1 cellular context compared by ENCODE assay signal in the genomic region with DNA sequence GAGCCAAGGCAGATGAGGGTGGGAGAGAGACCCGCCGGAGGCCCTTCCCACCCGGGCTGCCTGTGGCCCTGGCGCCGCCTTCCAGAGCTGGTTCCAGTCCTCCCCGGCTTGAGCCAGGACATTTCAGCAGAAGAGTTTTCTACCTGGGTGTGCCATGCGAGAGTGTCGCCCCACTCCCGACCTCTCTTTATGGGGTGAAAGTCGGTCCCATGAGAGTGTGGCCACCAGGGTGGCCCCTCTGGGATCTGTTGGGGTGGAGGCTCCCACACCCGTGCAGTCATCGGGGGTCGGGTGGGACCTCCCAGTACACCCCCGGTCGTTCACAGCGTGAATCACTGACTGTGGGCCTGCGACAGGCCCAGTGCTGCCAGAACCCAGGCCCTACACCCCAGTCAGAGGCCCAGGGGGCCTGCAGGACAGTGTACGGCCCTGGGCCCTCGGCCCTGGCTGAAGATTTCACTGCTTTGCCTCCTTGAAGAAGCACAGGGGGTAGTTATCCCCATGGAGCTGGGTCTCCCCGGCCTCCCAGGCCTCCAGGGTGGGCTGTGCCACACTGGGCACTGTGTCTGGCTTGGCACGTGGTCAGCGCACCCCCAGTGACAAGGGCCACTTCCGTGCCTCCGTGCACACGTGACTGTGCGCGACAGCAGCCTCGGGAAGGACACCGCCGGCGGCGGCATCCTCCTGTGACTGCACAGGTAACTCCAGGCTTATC.
TF ChIP-seq lines count a peak whose summit lies in the region.

No MANE protein-coding gene starts in this region.

TF ChIP-seq in HEK293, 187 proteins besides CTCF, POLR2A, EP300 and RAD21 (continued from another document):
- TF ChIP-seq, protein P1, sequence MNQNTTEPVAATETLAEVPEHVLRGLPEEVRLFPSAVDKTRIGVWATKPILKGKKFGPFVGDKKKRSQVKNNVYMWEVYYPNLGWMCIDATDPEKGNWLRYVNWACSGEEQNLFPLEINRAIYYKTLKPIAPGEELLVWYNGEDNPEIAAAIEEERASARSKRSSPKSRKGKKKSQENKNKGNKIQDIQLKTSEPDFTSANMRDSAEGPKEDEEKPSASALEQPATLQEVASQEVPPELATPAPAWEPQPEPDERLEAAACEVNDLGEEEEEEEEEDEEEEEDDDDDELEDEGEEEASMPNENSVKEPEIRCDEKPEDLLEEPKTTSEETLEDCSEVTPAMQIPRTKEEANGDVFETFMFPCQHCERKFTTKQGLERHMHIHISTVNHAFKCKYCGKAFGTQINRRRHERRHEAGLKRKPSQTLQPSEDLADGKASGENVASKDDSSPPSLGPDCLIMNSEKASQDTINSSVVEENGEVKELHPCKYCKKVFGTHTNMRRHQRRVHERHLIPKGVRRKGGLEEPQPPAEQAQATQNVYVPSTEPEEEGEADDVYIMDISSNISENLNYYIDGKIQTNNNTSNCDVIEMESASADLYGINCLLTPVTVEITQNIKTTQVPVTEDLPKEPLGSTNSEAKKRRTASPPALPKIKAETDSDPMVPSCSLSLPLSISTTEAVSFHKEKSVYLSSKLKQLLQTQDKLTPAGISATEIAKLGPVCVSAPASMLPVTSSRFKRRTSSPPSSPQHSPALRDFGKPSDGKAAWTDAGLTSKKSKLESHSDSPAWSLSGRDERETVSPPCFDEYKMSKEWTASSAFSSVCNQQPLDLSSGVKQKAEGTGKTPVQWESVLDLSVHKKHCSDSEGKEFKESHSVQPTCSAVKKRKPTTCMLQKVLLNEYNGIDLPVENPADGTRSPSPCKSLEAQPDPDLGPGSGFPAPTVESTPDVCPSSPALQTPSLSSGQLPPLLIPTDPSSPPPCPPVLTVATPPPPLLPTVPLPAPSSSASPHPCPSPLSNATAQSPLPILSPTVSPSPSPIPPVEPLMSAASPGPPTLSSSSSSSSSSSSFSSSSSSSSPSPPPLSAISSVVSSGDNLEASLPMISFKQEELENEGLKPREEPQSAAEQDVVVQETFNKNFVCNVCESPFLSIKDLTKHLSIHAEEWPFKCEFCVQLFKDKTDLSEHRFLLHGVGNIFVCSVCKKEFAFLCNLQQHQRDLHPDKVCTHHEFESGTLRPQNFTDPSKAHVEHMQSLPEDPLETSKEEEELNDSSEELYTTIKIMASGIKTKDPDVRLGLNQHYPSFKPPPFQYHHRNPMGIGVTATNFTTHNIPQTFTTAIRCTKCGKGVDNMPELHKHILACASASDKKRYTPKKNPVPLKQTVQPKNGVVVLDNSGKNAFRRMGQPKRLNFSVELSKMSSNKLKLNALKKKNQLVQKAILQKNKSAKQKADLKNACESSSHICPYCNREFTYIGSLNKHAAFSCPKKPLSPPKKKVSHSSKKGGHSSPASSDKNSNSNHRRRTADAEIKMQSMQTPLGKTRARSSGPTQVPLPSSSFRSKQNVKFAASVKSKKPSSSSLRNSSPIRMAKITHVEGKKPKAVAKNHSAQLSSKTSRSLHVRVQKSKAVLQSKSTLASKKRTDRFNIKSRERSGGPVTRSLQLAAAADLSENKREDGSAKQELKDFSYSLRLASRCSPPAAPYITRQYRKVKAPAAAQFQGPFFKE (tag by site-specific recombination; IDR thresholded peaks at IDR 0.05; ENCODE audit: borderline replicate concordance), result no peak
- TF ChIP-seq ZNF501 (tag by site-specific recombination; IDR thresholded peaks at IDR 0.05), result no peak
- peak; percentile 52; the same call in 1 of the 2 replicates for TF ChIP-seq ZNF10 (tag by site-specific recombination; IDR thresholded peaks at IDR 0.05)
- TF ChIP-seq ZNF768 (tag by site-specific recombination; IDR thresholded peaks at IDR 0.05), result no peak
- TF ChIP-seq PBX3 (CRISPR knock-in tag; IDR thresholded peaks at IDR 0.05), result no peak
- TF ChIP-seq ZNF174 (tag by site-specific recombination; IDR thresholded peaks at IDR 0.05), result no peak
- TF ChIP-seq HOXD13 (CRISPR knock-in tag; IDR thresholded peaks at IDR 0.05; ENCODE audit: borderline replicate concordance), result no peak
- TF ChIP-seq ZEB2 (tag by site-specific recombination; IDR thresholded peaks at IDR 0.05), result no peak
